32 cellular contexts compared by ENCODE assay signal in genomic region chr3:180720012-180720411, GRCh38. TPM values are rescaled to one million over a fixed set of nuclear protein-coding genes. Genes with fewer than 3 reads are reported as not detected.
DNase-seq lines count a peak whose midpoint lies in the region; ATAC-seq, FAIRE-seq and TF ChIP-seq lines count a peak whose summit lies in the region.
"Had no signal": no experiment of that assay in that cellular context is flagged by ENCODE, and none has a peak within 500 bp of the region (broad histone marks: within the 10 kb centered on the region; RNA-seq: fewer than 3 reads in every experiment).

No MANE protein-coding gene starts in this region.

- no peak overlapping the region for H4K8ac ChIP-seq in IMR-90 (ENCODE audit: low read depth in 2 of 2, low read length in 2 of 2)

- no peak overlapping the region for H4K5ac ChIP-seq in IMR-90 (ENCODE audit: low read depth, low read length)

- H3K4me2 ChIP-seq in IMR-90 (ENCODE audit: low read depth, low read length) (no peak overlapping the region), K562 (ENCODE audit: insufficient read depth, low read length) (no peak overlapping the region)
- H3K4me2 ChIP-seq: BLaER1 had no signal

- no peak for TF ChIP-seq EP300 in K562 (IDR thresholded peaks at IDR 0.05; ENCODE audit: low read length)

- H3K14ac ChIP-seq in IMR-90 (replicated peaks; ENCODE audit: low read depth, low read length) = no peak overlapping the region

- TF ChIP-seq POLR2A in IMR-90 (IDR thresholded peaks at IDR 0.05; ENCODE audit: low read depth, low read length) (no peak), K562 (conservative IDR thresholded peaks at IDR 0.05) (no peak)

- H4K91ac ChIP-seq in IMR-90 (ENCODE audit: insufficient read depth, low read depth, low read length) = no peak overlapping the region

- dilution Hi-C loops in IMR-90 (cut with HindIII; ENCODE audit: low sequenced_read_pairs, unreplicated experiment) = no loop called here

- CTCF ChIA-PET in IMR-90 (lab: Yijun Ruan, JAX) = interaction anchor here (0.5 kb wide), 1 partner anchor 31 kb away, joined by 3 read pairs; no protein-coding TSS in a partner anchor
- CTCF ChIA-PET in K562 (lab: Yijun Ruan, JAX; ENCODE audit: low intra/inter-chr PET ratio) = no interaction called here

- no peaks in the 10 kb centered on the region for H3K27me3 ChIP-seq in IMR-90 (ENCODE audit: control insufficient read depth, insufficient read depth, low read length)
- H3K27me3 ChIP-seq in K562 (ENCODE audit: control insufficient read depth in 2 of 2, insufficient read depth in 2 of 2, low read length in 2 of 2) = no peaks in the 10 kb centered on the region
- H3K27me3 ChIP-seq: BE2C, BLaER1 had no signal

- no peak overlapping the region for H3K9ac ChIP-seq in IMR-90 (ENCODE audit: low read depth, low read length)
- no peak overlapping the region for H3K9ac ChIP-seq in K562 (ENCODE audit: insufficient read depth in 1 of 2, low read depth in 2 of 2, low read length in 2 of 2)
- H3K9ac ChIP-seq: BLaER1 had no signal

- no peak overlapping the region for H3K18ac ChIP-seq in IMR-90 (ENCODE audit: low read depth, low read length)

- H2AFZ ChIP-seq in IMR-90 (replicated peaks; ENCODE audit: low read length, poor library complexity) (no peak overlapping the region), K562 (ENCODE audit: low read depth, low read length) (no peak overlapping the region)

- intact Hi-C loops in IMR-90 (cut with micrococcal nuclease) (no loop called here), K562 (cut with micrococcal nuclease) (no loop called here)

- no peaks in the 10 kb centered on the region for H3K79me2 ChIP-seq in K562 (ENCODE audit: control insufficient read depth, insufficient read depth, low read length)

- ATAC-seq in IMR-90 (ENCODE audit: low read depth) = no peak
- ATAC-seq in K562 = no peak
- no peak for ATAC-seq in HG03135 (IDR thresholded peaks at IDR 0.05; ENCODE audit: unreplicated experiment)
- no peak for ATAC-seq in GM18909 (IDR thresholded peaks at IDR 0.05; ENCODE audit: poor library complexity, unreplicated experiment)
- ATAC-seq: GM12878 had no signal

- in situ Hi-C loops in IMR-90 (cut with MboI; ENCODE audit: low sequenced_read_pairs) (no loop called here), K562 (cut with MboI) (no loop called here)

- no peak overlapping the region for H2BK15ac ChIP-seq in IMR-90 (ENCODE audit: low read depth, low read length)

- H3K9me1 ChIP-seq in IMR-90 (ENCODE audit: insufficient read depth, low read length) (no peaks in the 10 kb centered on the region), K562 (ENCODE audit: control insufficient read depth, insufficient read depth, low read length) (no peaks in the 10 kb centered on the region)

- TF ChIP-seq RAD21 in IMR-90 (IDR thresholded peaks at IDR 0.05; ENCODE audit: low read length) (no peak), K562 (CRISPR knock-in tag; conservative IDR thresholded peaks at IDR 0.05 in 1 of 2, IDR thresholded peaks at IDR 0.05 in 1 of 2) (no peak)

- no peak overlapping the region for H2BK120ac ChIP-seq in IMR-90 (ENCODE audit: low read depth, low read length)

- H3K4ac ChIP-seq in IMR-90 (ENCODE audit: low read depth, low read length) = no peak overlapping the region

- H2AK5ac ChIP-seq in IMR-90 (ENCODE audit: low read depth, low read length) = no peak overlapping the region

- no peak overlapping the region for H2BK5ac ChIP-seq in IMR-90 (ENCODE audit: low read depth, low read length, poor library complexity, severe bottlenecking)

- no peak overlapping the region for H2AK9ac ChIP-seq in IMR-90 (replicated peaks; ENCODE audit: low read depth, low read length, poor library complexity)

- POLR2A ChIA-PET in IMR-90 (lab: Charles Lee; ENCODE audit: unreplicated experiment) (no interaction called here), K562 (lab: Yijun Ruan, JAX) (no interaction called here)

- FAIRE-seq in K562 (lab: Jason Lieb, UNC) (no peak), HTR-8/SVneo (lab: Jason Lieb, UNC) (no peak)
- FAIRE-seq: A204.1, GM12878, GM12892, GM18507, GM19239 had no signal

- H3K4me3 ChIP-seq in IMR-90 (ENCODE audit: insufficient read depth, low read depth, low read length) = no peak overlapping the region
- no peak overlapping the region for H3K4me3 ChIP-seq in K562
- H3K4me3 ChIP-seq: BLaER1, GM12878 had no signal

- BruUV-seq in IMR-90 (replicated peaks; lab: Mats Ljungman, UMichigan) (no TSS peak), K562 (replicated peaks; lab: Mats Ljungman, UMichigan) (no TSS peak)

- no peak overlapping the region for H3K56ac ChIP-seq in IMR-90 (ENCODE audit: extremely low read depth, insufficient read depth, low read length)

- no peak overlapping the region for H3K27ac ChIP-seq in IMR-90 (ENCODE audit: insufficient read depth, low read length)
- H3K27ac ChIP-seq in K562 (ENCODE audit: extremely low read depth, low read depth, low read length) = no peak overlapping the region
- H3K27ac ChIP-seq: BLaER1 had no signal

- H3K9me3 ChIP-seq in IMR-90 (ENCODE audit: control insufficient read depth, insufficient read depth, low read length) = no peaks in the 10 kb centered on the region
- H3K9me3 ChIP-seq in K562 (replicated peaks; ENCODE audit: control insufficient read depth, insufficient read depth, low read depth, low read length) = 0 out of 2 replicates have a peak, but pooled peaks cover 1% of the 10 kb centered on the region
- H3K9me3 ChIP-seq: BE2C, BLaER1 had no signal

- DNase-seq in IMR-90 (no peak), NCI-H69 (lab: John Stamatoyannopoulos, UW) (peak; percentile 43), K562 (ENCODE audit: extremely low read depth in 1 of 4, low spot score in 3 of 4) (no peak), HTR-8/SVneo (ENCODE audit: insufficient read length, low spot score) (no peak)
- DNase-seq: 8988T; ACHN; BE2C; C1 segment of cervical spinal cord; CD4-positive, alpha-beta memory T cell; CD4-positive, CD25-positive, alpha-beta regulatory T cell; CD8-positive, alpha-beta memory T cell; COR-L47; DMS 273 treated with DMSO at 0.1 percent for 48 hours; DMS153; DMS53; DMS79; DND-41; EL; GDM1 had no signal

- no CpG with 5 or more reads among the region's 1 CpG for WGBS in IMR-90 (ENCODE audit: extremely low coverage in 2 of 2, insufficient read length in 1 of 2), 2 experiments
- WGBS in K562 (ENCODE audit: insufficient coverage, low coverage, missing lambda C conversion rate) = 0% methylated on average over 1 of the region's 1 CpG

- H3K36me3 ChIP-seq in IMR-90 (ENCODE audit: control insufficient read depth, insufficient read depth, low read length) = no peaks in the 10 kb centered on the region
- H3K36me3 ChIP-seq in K562 (ENCODE audit: control insufficient read depth, insufficient read depth, low read length) = no peaks in the 10 kb centered on the region
- H3K36me3 ChIP-seq: BE2C, BLaER1 had no signal

- H3K79me1 ChIP-seq in IMR-90 (ENCODE audit: low read depth in 1 of 2, low read length in 2 of 2) = no peaks in the 10 kb centered on the region

- H3K4me1 ChIP-seq in IMR-90 (ENCODE audit: control insufficient read depth, insufficient read depth, low read length) = no peaks in the 10 kb centered on the region
- H3K4me1 ChIP-seq in K562 (replicated peaks in 1 of 2; ENCODE audit: control insufficient read depth in 2 of 2, insufficient read depth in 2 of 2, low read length in 2 of 2) = no peaks in the 10 kb centered on the region
- H3K4me1 ChIP-seq: BE2C, BLaER1 had no signal

- H4K20me1 ChIP-seq in IMR-90 (ENCODE audit: insufficient read depth, low read length) (no peaks in the 10 kb centered on the region), K562 (replicated peaks; ENCODE audit: control insufficient read depth, insufficient read depth, low read length) (no peaks in the 10 kb centered on the region)
- H4K20me1 ChIP-seq: BLaER1 had no signal

- no peak overlapping the region for H3K23ac ChIP-seq in IMR-90 (ENCODE audit: low read depth, low read length)

- TF ChIP-seq CTCF in IMR-90 (conservative IDR thresholded peaks at IDR 0.05; ENCODE audit: low read depth, low read length) (no peak), K562 (IDR thresholded peaks at IDR 0.05 in 2 of 3, conservative IDR thresholded peaks at IDR 0.05 in 1 of 3; ENCODE audit: insufficient read depth in 2 of 3, low read depth in 1 of 3, low read length in 3 of 3) (no peak)

- no peak overlapping the region for H2BK20ac ChIP-seq in IMR-90 (ENCODE audit: low read depth, low read length)

TF ChIP-seq in IMR-90, 13 proteins besides CTCF, POLR2A, EP300 and RAD21 (continues in another document):
- TF ChIP-seq MAFK (IDR thresholded peaks at IDR 0.05; ENCODE audit: low read depth, low read length) (peak; percentile 78), NFE2L2 (IDR thresholded peaks at IDR 0.05; ENCODE audit: low read depth, low read length) (no peak), RFX5 (IDR thresholded peaks at IDR 0.05; ENCODE audit: low read depth, low read length) (no peak)

RNA-seq across cellular contexts. Expression of gene CCDC39, which starts 40.7 kb away (rescaled TPM):
- not detected in 2 replicates for total RNA-seq in IMR-90 (2012; rRNA removed)
- not detected in 2 replicates for polyA plus RNA-seq in IMR-90 (2012; rRNA removed)
- not detected in 2 replicates for polyA plus RNA-seq in IMR-90 (2012; cell fraction: cytosol; rRNA removed)
- polyA plus RNA-seq in IMR-90 (2012; cell fraction: nucleus; rRNA removed; ENCODE audit: low replicate concordance) = not detected in 2 replicates
- total RNA-seq in K562 (2011; cell fraction: chromatin; rRNA removed; ENCODE audit: low replicate concordance) = not detected in 2 replicates
- not detected in 2 replicates for total RNA-seq in K562 (2011; cell fraction: nucleolus; rRNA removed)
- not detected in 2 replicates for total RNA-seq in K562 (2011; cell fraction: nucleoplasm; rRNA removed)
- total RNA-seq in K562 (2014; rRNA removed) = not detected in 2 replicates
- not detected in 2 replicates for total RNA-seq in K562 (2014; rRNA removed; fragmentation: Illumina TruSeq; extraction: Trizol)
- not detected in 2 replicates for total RNA-seq in K562 (2015; rRNA removed; fragmentation: Illumina TruSeq; extraction: Trizol)
- total RNA-seq in K562 (2021) = not detected in 2 replicates
- not detected in 2 replicates for polyA plus RNA-seq in K562 (2011; rRNA removed)
- polyA plus RNA-seq in K562 (2011; cell fraction: cytosol; rRNA removed) = not detected in 2 replicates
- polyA plus RNA-seq in K562 (2011; cell fraction: nucleus; rRNA removed) = not detected in 2 replicates
- not detected in 2 replicates for polyA plus RNA-seq in K562 (2012)
- polyA plus RNA-seq in K562 (2014; fragmentation: Illumina TruSeq; extraction: Trizol) = not detected in 2 replicates
- not detected for polyA plus RNA-seq in K562 (2014; fragmentation: Nextera tagmentation; extraction: Ambion mirVana)
- polyA plus RNA-seq in K562 (2014; rRNA removed) = not detected in 2 replicates
- polyA minus RNA-seq in K562 (2011; rRNA and poly(A)+ RNA removed) = not detected in 2 replicates
- polyA minus RNA-seq in K562 (2011; cell fraction: cytosol; rRNA and poly(A)+ RNA removed) = not detected in 2 replicates
- polyA minus RNA-seq in K562 (2011; cell fraction: nucleus; rRNA and poly(A)+ RNA removed) = not detected in 2 replicates
- total RNA-seq: A673; CD4-positive, CD25-positive, alpha-beta regulatory T cell; CD8-positive, alpha-beta memory T cell; Daoy; G401 had no signal
- polyA plus RNA-seq: AG04450; CD14-positive monocyte; CD4-positive, alpha-beta memory T cell; CD4-positive, CD25-positive, alpha-beta regulatory T cell; CD8-positive, alpha-beta memory T cell had no signal
